In the genomic region with DNA sequence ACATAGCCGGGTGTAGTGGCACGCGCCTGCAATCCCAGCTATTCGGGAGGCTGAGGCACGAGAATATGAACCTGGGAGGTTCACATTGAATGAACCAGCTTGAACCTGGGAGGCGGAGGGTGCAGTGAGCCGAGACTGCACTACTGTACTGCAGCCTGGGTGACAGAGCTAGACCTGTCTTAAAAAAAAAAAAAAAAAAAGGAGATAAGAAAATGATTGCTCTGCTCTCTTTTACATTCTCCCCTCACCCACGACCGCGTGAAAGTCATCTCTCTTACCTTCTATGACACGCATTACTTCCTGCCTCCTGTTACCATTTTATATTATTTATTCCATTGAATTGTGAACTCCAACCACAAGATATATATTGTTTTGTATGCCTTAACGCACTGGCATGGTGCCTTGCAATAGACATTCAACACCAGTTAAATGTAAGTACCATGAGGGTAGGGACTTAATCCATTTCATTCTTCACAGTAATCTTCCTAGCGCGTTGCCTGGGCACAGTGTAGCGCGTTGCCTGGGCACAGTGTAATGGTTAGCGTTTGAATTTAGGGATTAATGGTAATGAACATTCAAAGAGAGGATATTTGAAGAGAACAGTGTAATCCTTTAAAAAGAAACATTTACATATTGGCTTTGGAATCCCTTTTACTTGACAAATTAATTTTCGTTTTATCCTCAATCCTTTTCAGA, we compare ENCODE assay signal across 8 cellular contexts. TPM values are rescaled to one million over a fixed set of nuclear protein-coding genes. Genes with fewer than 3 reads are reported as not detected.
DNase-seq lines count a peak whose midpoint lies in the region; ATAC-seq and TF ChIP-seq lines count a peak whose summit lies in the region.

No MANE protein-coding gene starts in this region.

- H3K79me2 ChIP-seq in PC-9 (ENCODE audit: low read depth), result peaks cover 71% of the 10 kb centered on the region

- no peaks in the 10 kb centered on the region for H3K27me3 ChIP-seq in PC-9 (ENCODE audit: insufficient read depth, low read depth)

- H3K27ac Mint-ChIP-seq in MCF 10A (ENCODE audit: low read depth, unreplicated experiment) (peak overlapping the region; percentile 96), nephron progenitor cell (peak overlapping the region; percentile 70)

- peak overlapping the region; percentile 84 for H3K4me3 ChIP-seq in AG04449 (ENCODE audit: low read depth, low read length)
- peak overlapping the region; percentile 89; the same call in 1 of the 2 replicates for H3K4me3 ChIP-seq in PC-9

- H3K27ac ChIP-seq in PC-9, result no peak overlapping the region

- peaks cover 8% of the 10 kb centered on the region for H3K36me3 Mint-ChIP-seq in MCF 10A (ENCODE audit: insufficient read depth, unreplicated experiment)
- H3K36me3 Mint-ChIP-seq in nephron progenitor cell (ENCODE audit: low read depth), result peaks cover 39% of the 10 kb centered on the region

- H3K4me3 Mint-ChIP-seq in MCF 10A (ENCODE audit: unreplicated experiment) (peak overlapping the region; percentile 87), nephron progenitor cell (peak overlapping the region; percentile 90)

- ATAC-seq in GM18511 (IDR thresholded peaks at IDR 0.05; ENCODE audit: unreplicated experiment), result no peak

- intact Hi-C loops in PC-9 (cut with micrococcal nuclease; ENCODE audit: unreplicated experiment) (loop anchor here (5.0 kb wide), 1 partner anchor 86 kb away; no protein-coding TSS in a partner anchor), MCF 10A (cut with micrococcal nuclease) (loop anchor here (5.0 kb wide), 1 partner anchor 206 kb away; no protein-coding TSS in a partner anchor)

- BruUV-seq in PC-9 (replicated peaks; lab: Mats Ljungman, UMichigan) (no TSS peak), MCF 10A (replicated peaks; lab: Mats Ljungman, UMichigan) (no TSS peak)

- peaks cover 54% of the 10 kb centered on the region for H4K20me1 ChIP-seq in PC-9 (ENCODE audit: insufficient read depth)

- no peak for DNase-seq in AG04449 (ENCODE audit: low read depth, low spot score)
- DNase-seq in PC-9, result no peak
- no peak for DNase-seq in MCF 10A (ENCODE audit: unreplicated experiment)
- no peak for DNase-seq in nephron progenitor cell
- no peak for DNase-seq in NCI-H1105 treated with DMSO at 0.1 percent for 48 hours (lab: John Stamatoyannopoulos, UW)
- DNase-seq in DMS153 (lab: John Stamatoyannopoulos, UW), result no peak
- DNase-seq in NCI-H69 (lab: John Stamatoyannopoulos, UW), result no peak

- peaks cover 25% of the 10 kb centered on the region for H3K4me1 ChIP-seq in PC-9 (replicated peaks; ENCODE audit: insufficient read depth)

- peaks cover 9% of the 10 kb centered on the region for H3F3A ChIP-seq in PC-9 (ENCODE audit: insufficient read depth, low read depth)

- no peak overlapping the region for H2AFZ ChIP-seq in PC-9

- peak overlapping the region; percentile 96 for H3K4me2 ChIP-seq in PC-9

- TF ChIP-seq CTCF in AG04449 (IDR thresholded peaks at IDR 0.05; ENCODE audit: insufficient read depth, low read length, missing control alignments) (no peak), PC-9 (conservative IDR thresholded peaks at IDR 0.05) (no peak), MCF 10A (IDR thresholded peaks at IDR 0.05; ENCODE audit: unreplicated experiment) (no peak), nephron progenitor cell (IDR thresholded peaks at IDR 0.05) (no peak)

- H3K27me3 Mint-ChIP-seq in MCF 10A (ENCODE audit: insufficient read depth, unreplicated experiment) (no peaks in the 10 kb centered on the region), nephron progenitor cell (ENCODE audit: low read depth, poor library complexity) (no peaks in the 10 kb centered on the region)

- CTCF ChIA-PET in AG04449 (lab: Yijun Ruan, JAX) (interaction anchor here (1.2 to 2.5 kb wide), 3 partner anchors 13 to 255 kb away, joined by 4 to 10 read pairs (median 7); no protein-coding TSS in a partner anchor), PC-9 (lab: Charles Lee) (interaction anchor here (0.6 kb wide), 1 partner anchor 395 kb away, joined by 3 read pairs; no protein-coding TSS in a partner anchor), MCF 10A (lab: Yijun Ruan, JAX) (interaction anchor here (0.5 kb wide), 1 partner anchor 563 kb away, joined by 3 read pairs; no protein-coding TSS in a partner anchor)

- POLR2A ChIA-PET in AG04449 (lab: Yijun Ruan, JAX) (interaction anchor here (0.6 to 1.1 kb wide), 2 partner anchors 9 to 346 kb away, joined by 3 to 4 read pairs; no protein-coding TSS in a partner anchor), PC-9 (lab: Charles Lee; ENCODE audit: unreplicated experiment) (no interaction called here), MCF 10A (lab: Yijun Ruan, JAX) (interaction anchor here (0.9 to 4.5 kb wide), 12 partner anchors 9 to 282 kb away, joined by 3 to 52 read pairs (median 6); a partner anchor contains a TSS)

- peaks cover 5% of the 10 kb centered on the region; the same call in 1 of the 2 replicates for H3K36me3 ChIP-seq in PC-9 (ENCODE audit: low read depth)

- H3K4me1 Mint-ChIP-seq in MCF 10A (ENCODE audit: insufficient read depth, unreplicated experiment) (peaks cover 33% of the 10 kb centered on the region), nephron progenitor cell (peaks cover 46% of the 10 kb centered on the region)

- H3K9me2 ChIP-seq in PC-9 (ENCODE audit: insufficient read depth), result no peaks in the 10 kb centered on the region

- H3K9me3 ChIP-seq in PC-9 (ENCODE audit: insufficient read depth, low read depth), result no peaks in the 10 kb centered on the region

- H3K9me3 Mint-ChIP-seq in MCF 10A (ENCODE audit: unreplicated experiment) (no peaks in the 10 kb centered on the region), nephron progenitor cell (peaks cover 4% of the 10 kb centered on the region)

RNA-seq across cellular contexts. Expression of a gene that starts 2.7 kb away (rescaled TPM):
- total RNA-seq in PC-9 (2021), result 59.0 and 89.7 TPM in 2 replicates
- total RNA-seq in MCF 10A (2022), result 180 and 232 TPM in 2 replicates
